8 cellular contexts compared by ENCODE assay signal in the genomic region with DNA sequence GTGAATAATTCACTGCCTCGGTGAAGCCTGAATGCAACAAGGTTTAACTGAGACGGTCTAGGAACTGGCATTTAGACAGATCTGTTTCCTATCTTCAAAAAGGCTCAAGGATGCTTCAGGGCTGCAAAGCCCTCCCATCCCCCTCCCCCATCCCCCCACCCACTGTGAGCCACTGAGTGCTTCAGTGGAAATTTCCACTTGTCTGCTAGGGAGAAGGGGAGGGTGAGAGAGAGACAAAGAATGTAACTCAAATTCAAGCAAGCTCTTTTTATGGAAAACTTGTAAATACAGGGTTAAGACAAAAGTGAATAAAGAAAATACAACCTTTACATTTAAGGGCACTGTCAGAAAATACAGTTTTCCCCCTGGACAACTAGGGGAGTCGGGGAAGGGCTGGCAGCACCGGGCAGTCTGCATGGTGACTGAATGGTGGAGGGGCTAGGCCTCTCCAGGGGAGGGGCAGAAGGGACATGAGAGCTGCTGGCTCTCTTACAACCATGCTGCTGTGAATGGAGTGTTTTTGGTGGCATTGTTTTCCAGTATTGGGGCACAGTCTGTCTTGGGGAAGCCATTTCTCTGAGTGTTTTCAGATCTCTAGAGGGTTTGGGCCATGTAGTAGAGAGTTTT. TPM values are rescaled to one million over a fixed set of nuclear protein-coding genes. Genes with fewer than 3 reads are reported as not detected.
DNase-seq lines count a peak whose midpoint lies in the region; ATAC-seq, FAIRE-seq and TF ChIP-seq lines count a peak whose summit lies in the region.

No MANE protein-coding gene starts in this region.

- DNase-seq in NCI-H2171 treated with DMSO at 0.1 percent for 48 hours (lab: John Stamatoyannopoulos, UW) (peak; percentile 10), NCI-H2171 (lab: John Stamatoyannopoulos, UW) (no peak), amniotic epithelial cell (ENCODE audit: low read depth) (peak; percentile 59), kidney (no peak), NCI-H526 treated with DMSO at 0.1 percent for 48 hours (lab: John Stamatoyannopoulos, UW) (no peak)

- no peak for TF ChIP-seq CTCF in kidney (IDR thresholded peaks at IDR 0.05; ENCODE audit: borderline replicate concordance, extremely low read depth, insufficient read depth)

- H3K4me3 ChIP-seq in kidney (ENCODE audit: low read length in 2 of 2): peak overlapping the region in 1 of 2 donors; percentile 10

- peak overlapping the region; percentile 25 to 79 for H3K27ac ChIP-seq in kidney (ENCODE audit: low read depth in 2 of 2, low read length in 2 of 2)
- H3K27ac ChIP-seq in temporal lobe (ENCODE audit: low read depth, low read length): peak overlapping the region; percentile 94

- H3K4me1 ChIP-seq in kidney (ENCODE audit: control insufficient read depth in 1 of 2, insufficient read depth in 1 of 2, low read depth in 1 of 2, low read length in 2 of 2): peaks cover 43 to 46% of the 10 kb centered on the region in 2 donors

- no peaks in the 10 kb centered on the region for H3K9me3 ChIP-seq in kidney (ENCODE audit: control insufficient read depth in 1 of 2, low read length in 2 of 2)

- H3K9ac ChIP-seq in kidney (ENCODE audit: low read length in 2 of 2): no peak overlapping the region

- FAIRE-seq in kidney (lab: Jason Lieb, UNC): no peak

- peaks cover 2 to 30% of the 10 kb centered on the region in 2 donors for H3K36me3 ChIP-seq in kidney (ENCODE audit: control insufficient read depth in 1 of 2, insufficient read depth in 2 of 2, low read length in 2 of 2)

- no peak for ATAC-seq in GM19455 (IDR thresholded peaks at IDR 0.05; ENCODE audit: unreplicated experiment)
- no peak for ATAC-seq in HG03108 (IDR thresholded peaks at IDR 0.05; ENCODE audit: unreplicated experiment)

- intact Hi-C loops in kidney (cut with DNase I): no loop called here

RNA-seq across cellular contexts. Expression of a gene that starts 56.7 kb away (rescaled TPM):
- 52.3 TPM for total RNA-seq in kidney
- polyA plus RNA-seq in kidney (ENCODE audit: insufficient read depth, low read depth, low replicate concordance): 270 TPM
- 28.3 TPM for total RNA-seq in temporal lobe

RNA-seq across cellular contexts. Expression of a gene that starts 56.7 kb away (rescaled TPM):
- 26.0 TPM for total RNA-seq in kidney
- 12.4 TPM for polyA plus RNA-seq in kidney (ENCODE audit: insufficient read depth, low read depth, low replicate concordance)
- 48.7 TPM for total RNA-seq in temporal lobe

Comparison
In these comparisons a context has a peak if more than half of its experiments do, and no peak if none do; other contexts are left out.
1. DNase-seq: peak in NCI-H2171 treated with DMSO at 0.1 percent for 48 hours (single experiment) and amniotic epithelial cell (single experiment); none in NCI-H2171 (single experiment), kidney (single experiment) and NCI-H526 treated with DMSO at 0.1 percent for 48 hours (single experiment).